Comparison of ENCODE assay signal across 8 cellular contexts in genomic region chr6:33206864-33207568, GRCh38. TPM values are rescaled to one million over a fixed set of nuclear protein-coding genes. Genes with fewer than 3 reads are reported as not detected.
DNase-seq lines count a peak whose midpoint lies in the region; ATAC-seq and TF ChIP-seq lines count a peak whose summit lies in the region.

No MANE protein-coding gene starts in this region.

- DNase-seq in Calu3: no peak
- DNase-seq in NCI-H69 (lab: John Stamatoyannopoulos, UW): peak; percentile 59
- peak; percentile 57 for DNase-seq in endothelial cell (ENCODE audit: low spot score)
- peak; percentile 94 for DNase-seq in neuronal stem cell (ENCODE audit: low spot score)
- no peak for DNase-seq in DMS153 (lab: John Stamatoyannopoulos, UW)
- no peak for DNase-seq in thyroid gland
- DNase-seq in OCI-M1 (lab: John Stamatoyannopoulos, UW): no peak

- peak overlapping the region; percentile 52 for H4K8ac ChIP-seq in neuronal stem cell (ENCODE audit: low read depth, low read length)

- H3K27ac Mint-ChIP-seq in Calu3 (ENCODE audit: unreplicated experiment): peak overlapping the region; percentile 94
- H3K27ac Mint-ChIP-seq in endothelial cell (ENCODE audit: unreplicated experiment): no peak overlapping the region

- H3K4me2 ChIP-seq in neuronal stem cell (ENCODE audit: insufficient read depth, low read length, poor library complexity, severe bottlenecking): peak overlapping the region; percentile 84

- H3K23ac ChIP-seq in neuronal stem cell (ENCODE audit: low read depth, low read length, poor library complexity): no peak overlapping the region

- peak overlapping the region; percentile 99 for H3K18ac ChIP-seq in neuronal stem cell (ENCODE audit: low read length)

- no peaks in the 10 kb centered on the region for H3K9me3 Mint-ChIP-seq in Calu3 (ENCODE audit: low read depth, unreplicated experiment)
- no peaks in the 10 kb centered on the region for H3K9me3 Mint-ChIP-seq in endothelial cell (ENCODE audit: unreplicated experiment)

- H3K4me3 Mint-ChIP-seq in Calu3 (ENCODE audit: low read depth, unreplicated experiment) (peak overlapping the region; percentile 83), endothelial cell (ENCODE audit: unreplicated experiment) (peak overlapping the region; percentile 97)

- no CpG with 5 or more reads among the region's 20 CpGs for WGBS in neuronal stem cell (ENCODE audit: extremely low coverage in 2 of 2, insufficient read length in 2 of 2, insufficient replicate concordance in 1 of 2), 2 donors
- WGBS in thyroid gland, 2 donors: 20 to 24% methylated on average over 20 of the region's 20 CpGs

- no peaks in the 10 kb centered on the region for H3K9me3 ChIP-seq in neuronal stem cell (replicated peaks in 1 of 2; ENCODE audit: control insufficient read depth in 2 of 2, insufficient read depth in 1 of 2, low read depth in 1 of 2, low read length in 2 of 2)
- no peaks in the 10 kb centered on the region for H3K9me3 ChIP-seq in thyroid gland

- H3K36me3 ChIP-seq in neuronal stem cell (replicated peaks in 1 of 2; ENCODE audit: control insufficient read depth in 2 of 2, insufficient read depth in 2 of 2, low read length in 2 of 2) (peaks cover 30 to 54% of the 10 kb centered on the region in 2 donors), thyroid gland (peaks cover 16 to 22% of the 10 kb centered on the region in 2 donors)

- peak overlapping the region; percentile 94 for H3K9ac ChIP-seq in neuronal stem cell (ENCODE audit: low read depth, low read length, poor library complexity)

- H2BK120ac ChIP-seq in neuronal stem cell (ENCODE audit: low read depth, low read length): peak overlapping the region; percentile 93

- H3K4me3 ChIP-seq in neuronal stem cell (ENCODE audit: low read length in 2 of 2): peak overlapping the region; percentile 80 to 98
- H3K4me3 ChIP-seq in thyroid gland (replicated peaks in 1 of 3): peak overlapping the region in 1 of 3 donors; percentile 62

- TF ChIP-seq CTCF in Calu3 (IDR thresholded peaks at IDR 0.05; ENCODE audit: unreplicated experiment): no peak
- TF ChIP-seq CTCF in endothelial cell (IDR thresholded peaks at IDR 0.05; ENCODE audit: unreplicated experiment): no peak
- no peak for TF ChIP-seq CTCF in thyroid gland (IDR thresholded peaks at IDR 0.05)

- H3K4ac ChIP-seq in neuronal stem cell (ENCODE audit: low read length): no peak overlapping the region

- H2AK5ac ChIP-seq in neuronal stem cell (ENCODE audit: low read depth, low read length): peak overlapping the region; percentile 94

- H3K14ac ChIP-seq in neuronal stem cell (ENCODE audit: low read length): peak overlapping the region; percentile 86

- no peak for ATAC-seq in HG03457 (IDR thresholded peaks at IDR 0.05; ENCODE audit: unreplicated experiment)

- peaks cover 7% of the 10 kb centered on the region for H3K79me1 ChIP-seq in neuronal stem cell (ENCODE audit: low read depth, low read length)

- peak overlapping the region; percentile 93 for H2BK15ac ChIP-seq in neuronal stem cell (ENCODE audit: low read length)

- H2AFZ ChIP-seq in neuronal stem cell (ENCODE audit: low read length): no peak overlapping the region

- H3K36me3 Mint-ChIP-seq in Calu3 (ENCODE audit: insufficient read depth, unreplicated experiment): peaks cover 74% of the 10 kb centered on the region
- H3K36me3 Mint-ChIP-seq in endothelial cell (ENCODE audit: low read depth, unreplicated experiment): peaks cover 41% of the 10 kb centered on the region

- TF ChIP-seq POLR2A in thyroid gland (IDR thresholded peaks at IDR 0.05): no peak

- H3K27me3 ChIP-seq in neuronal stem cell (ENCODE audit: control insufficient read depth in 3 of 3, insufficient read depth in 3 of 3, low read depth in 1 of 3, low read length in 3 of 3) (no peaks in the 10 kb centered on the region), thyroid gland (no peaks in the 10 kb centered on the region)

- peaks cover 25 to 46% of the 10 kb centered on the region in 2 donors for H3K4me1 ChIP-seq in neuronal stem cell (ENCODE audit: control insufficient read depth in 2 of 2, insufficient read depth in 1 of 2, low read depth in 1 of 2, low read length in 2 of 2)
- peaks cover 31 to 35% of the 10 kb centered on the region in 2 donors for H3K4me1 ChIP-seq in thyroid gland

- no TSS peak for BruUV-seq in Calu3 (replicated peaks; lab: Mats Ljungman, UMichigan)

- peak overlapping the region; percentile 95 for H2BK5ac ChIP-seq in neuronal stem cell (ENCODE audit: low read length)

- H3K27ac ChIP-seq in neuronal stem cell (replicated peaks; ENCODE audit: low read length) (peak overlapping the region; percentile 79), thyroid gland (peak overlapping the region in 1 of 3 donors; percentile 91)

- H3K4me1 Mint-ChIP-seq in Calu3 (ENCODE audit: low read depth, unreplicated experiment) (peaks cover 56% of the 10 kb centered on the region), endothelial cell (ENCODE audit: unreplicated experiment) (peaks cover 46% of the 10 kb centered on the region)

- CTCF ChIA-PET in Calu3 (lab: Charles Lee): interaction anchor here (0.7 kb wide), 1 partner anchor 113 kb away, joined by 4 read pairs; no protein-coding TSS in a partner anchor

- intact Hi-C loops in Calu3 (cut with micrococcal nuclease; ENCODE audit: unreplicated experiment): loop anchor here (5.0 kb wide), 1 partner anchor 40 kb away; no protein-coding TSS in a partner anchor
- intact Hi-C loops in thyroid gland (cut with DNase I): loop anchor here (10.0 kb wide), 1 partner anchor 218 kb away; the partner anchor contains the start of gene SYNGAP1

- no peak overlapping the region for H4K91ac ChIP-seq in neuronal stem cell (ENCODE audit: low read depth, low read length, poor library complexity)

- H3K27me3 Mint-ChIP-seq in Calu3 (ENCODE audit: unreplicated experiment): peaks cover 6% of the 10 kb centered on the region
- H3K27me3 Mint-ChIP-seq in endothelial cell (ENCODE audit: unreplicated experiment): peaks cover 22% of the 10 kb centered on the region

- H2BK12ac ChIP-seq in neuronal stem cell (ENCODE audit: low read length): no peak overlapping the region

RNA-seq across cellular contexts. Expression of gene RING1, which starts 1.3 kb away (rescaled TPM):
- total RNA-seq in Calu3 (2022) (53.9 and 58.9 TPM in 2 replicates), endothelial cell (ENCODE audit: unreplicated experiment) (19.6 TPM), thyroid gland (10 to 100 TPM; 20.3 to 40.2 (median 24.7) TPM)
- 47.3 TPM for polyA plus RNA-seq in neuronal stem cell (2013, experiment 1 of 2)
- 47.9 TPM for polyA plus RNA-seq in neuronal stem cell (2013, experiment 2 of 2)

RNA-seq across cellular contexts. Expression of gene HSD17B8, which starts 2.6 kb away (rescaled TPM):
- total RNA-seq in Calu3 (2022) (40.4 and 41.7 TPM in 2 replicates), endothelial cell (ENCODE audit: unreplicated experiment) (6.5 TPM), thyroid gland (10 to 100 TPM; 30.2 to 79.4 (median 40.9) TPM)
- 8.2 TPM for polyA plus RNA-seq in neuronal stem cell (2013, experiment 1 of 2)
- polyA plus RNA-seq in neuronal stem cell (2013, experiment 2 of 2): 8.3 TPM

RNA-seq across cellular contexts. Expression of gene SLC39A7, which starts 6.3 kb away (rescaled TPM):
- 188 and 201 TPM in 2 replicates for total RNA-seq in Calu3 (2022)
- 108 TPM for total RNA-seq in endothelial cell (ENCODE audit: unreplicated experiment)
- 42.0 TPM for polyA plus RNA-seq in neuronal stem cell (2013, experiment 1 of 2)
- 40.1 TPM for polyA plus RNA-seq in neuronal stem cell (2013, experiment 2 of 2)
- 100 to 1,000 TPM in 3 of 4 donors, 10 to 100 TPM in 1; 90.8 to 191 (median 153) TPM for total RNA-seq in thyroid gland

RNA-seq across cellular contexts. Expression of gene RXRB, which starts 6.6 kb away (rescaled TPM):
- total RNA-seq in Calu3 (2022): 78.2 and 78.3 TPM in 2 replicates
- total RNA-seq in endothelial cell (ENCODE audit: unreplicated experiment): 35.8 TPM
- polyA plus RNA-seq in neuronal stem cell (2013, experiment 1 of 2): 18.7 TPM
- 18.1 TPM for polyA plus RNA-seq in neuronal stem cell (2013, experiment 2 of 2)
- 10 to 100 TPM; 29.6 to 46.8 (median 41.2) TPM for total RNA-seq in thyroid gland

RNA-seq across cellular contexts. Expression of gene COL11A2, which starts 14.7 kb away (rescaled TPM):
- total RNA-seq in Calu3 (2022) (1.8 TPM in 2 replicates), endothelial cell (ENCODE audit: unreplicated experiment) (127 TPM), thyroid gland (1 to 10 TPM in 3 of 4 donors, under 1 TPM in 1; 0.68 to 2.8 (median 2.0) TPM)
- 0.86 TPM for polyA plus RNA-seq in neuronal stem cell (2013, experiment 1 of 2)
- polyA plus RNA-seq in neuronal stem cell (2013, experiment 2 of 2): 0.82 TPM

Comparison
In these comparisons a context has a peak if more than half of its experiments do, and no peak if none do; other contexts are left out.
1. DNase-seq: peak in NCI-H69 (single experiment), endothelial cell (single experiment) and neuronal stem cell (single experiment); none in Calu3 (single experiment), DMS153 (single experiment), thyroid gland (0 of 2) and OCI-M1 (single experiment).